ENCODE assay signal across 9 cellular contexts in genomic region chr6:39113788-39114187, GRCh38. TPM values are rescaled to one million over a fixed set of nuclear protein-coding genes. Genes with fewer than 3 reads are reported as not detected.
DNase-seq lines count a peak whose midpoint lies in the region; ATAC-seq, FAIRE-seq and TF ChIP-seq lines count a peak whose summit lies in the region.
"Had no signal": no experiment of that assay in that cellular context is flagged by ENCODE, and none has a peak within 500 bp of the region (broad histone marks: within the 10 kb centered on the region; RNA-seq: fewer than 3 reads in every experiment).

No MANE protein-coding gene starts in this region.

- DNase-seq in A549 (ENCODE audit: low read depth in 1 of 2, low spot score in 1 of 2): no peak
- DNase-seq in HAP-1 (ENCODE audit: low spot score in 2 of 2): no peak
- DNase-seq in activated naive CD8-positive, alpha-beta T cell treated with anti-CD3 and anti-CD28 coated beads, Interleukin-2, amount 10 ng/mL, durations not matched to agents 7 days and 5 days: no peak
- DNase-seq in memory B cell (ENCODE audit: low spot score in 2 of 2): no peak
- no peak for DNase-seq in hippocampal formation (lab: John Stamatoyannopoulos, UW)
- DNase-seq in HPDE6-E6E7 (ENCODE audit: extremely low spot score): no peak
- no peak for DNase-seq in iPS-NIHi11 (ENCODE audit: low spot score)

- no peaks in the 10 kb centered on the region for H3K9me3 Mint-ChIP-seq in activated naive CD8-positive, alpha-beta T cell treated with anti-CD3 and anti-CD28 coated beads, Interleukin-2, amount 10 ng/mL, durations not matched to agents 7 days and 5 days
- H3K9me3 Mint-ChIP-seq in memory B cell: no peaks in the 10 kb centered on the region

- TF ChIP-seq POLR2A in A549 (IDR thresholded peaks at IDR 0.05; ENCODE audit: low read length): no peak

- no peaks in the 10 kb centered on the region for H3K9me3 ChIP-seq in A549
- H3K9me3 ChIP-seq in HAP-1: no peaks in the 10 kb centered on the region

- H3K27ac Mint-ChIP-seq in activated naive CD8-positive, alpha-beta T cell treated with anti-CD3 and anti-CD28 coated beads, Interleukin-2, amount 10 ng/mL, durations not matched to agents 7 days and 5 days: peak overlapping the region; percentile 96
- peak overlapping the region; percentile 91 for H3K27ac Mint-ChIP-seq in memory B cell

- H3K4me3 Mint-ChIP-seq in activated naive CD8-positive, alpha-beta T cell treated with anti-CD3 and anti-CD28 coated beads, Interleukin-2, amount 10 ng/mL, durations not matched to agents 7 days and 5 days: peak overlapping the region; percentile 91
- H3K4me3 Mint-ChIP-seq in memory B cell: peak overlapping the region; percentile 84

- H3K27me3 Mint-ChIP-seq in activated naive CD8-positive, alpha-beta T cell treated with anti-CD3 and anti-CD28 coated beads, Interleukin-2, amount 10 ng/mL, durations not matched to agents 7 days and 5 days: no peaks in the 10 kb centered on the region
- no peaks in the 10 kb centered on the region for H3K27me3 Mint-ChIP-seq in memory B cell

- H3K36me3 ChIP-seq in HAP-1 (replicated peaks): peaks cover 3% of the 10 kb centered on the region; the same call in 1 of the 2 replicates

- TF ChIP-seq EP300 in A549 (IDR thresholded peaks at IDR 0.05): no peak

- peak overlapping the region; percentile 63 for H3K4me3 ChIP-seq in A549
- peak overlapping the region; percentile 49; the same call in 1 of the 2 replicates for H3K4me3 ChIP-seq in HAP-1

- no peak for FAIRE-seq in A549 (lab: Jason Lieb, UNC)
- FAIRE-seq: bronchial epithelial cell had no signal

- peaks cover 40% of the 10 kb centered on the region for H3K4me1 Mint-ChIP-seq in activated naive CD8-positive, alpha-beta T cell treated with anti-CD3 and anti-CD28 coated beads, Interleukin-2, amount 10 ng/mL, durations not matched to agents 7 days and 5 days
- H3K4me1 Mint-ChIP-seq in memory B cell: peaks cover 19% of the 10 kb centered on the region

- H3K36me3 Mint-ChIP-seq in activated naive CD8-positive, alpha-beta T cell treated with anti-CD3 and anti-CD28 coated beads, Interleukin-2, amount 10 ng/mL, durations not matched to agents 7 days and 5 days: peaks cover 6% of the 10 kb centered on the region
- H3K36me3 Mint-ChIP-seq in memory B cell: peaks cover 6% of the 10 kb centered on the region

- peak overlapping the region; percentile 94 for H3K4me2 ChIP-seq in A549

- TF ChIP-seq RAD21 in A549 (conservative IDR thresholded peaks at IDR 0.05 in 1 of 2, IDR thresholded peaks at IDR 0.05 in 1 of 2): no peak

- POLR2A ChIA-PET in A549 (lab: Yijun Ruan, JAX): no interaction called here
- POLR2A ChIA-PET in activated naive CD8-positive, alpha-beta T cell treated with anti-CD3 and anti-CD28 coated beads, Interleukin-2, amount 10 ng/mL, durations not matched to agents 7 days and 5 days (lab: Charles Lee): interaction anchor here (0.9 to 2.2 kb wide), 4 partner anchors 11 to 237 kb away, joined by 4 to 7 read pairs (median 5); partner anchors contain the start of gene KCNK5

- CTCF ChIA-PET in A549 (lab: Yijun Ruan, JAX): interaction anchor here (0.6 to 1.6 kb wide), 2 partner anchors 53 to 324 kb away, joined by 3 read pairs; no protein-coding TSS in a partner anchor

- in situ Hi-C loops in HAP-1 (cut with MboI; ENCODE audit: low sequenced_read_pairs): no loop called here

- peak overlapping the region in 1 of 2 experiments; percentile 96; a peak in 2 of 6 replicates for H3K27ac ChIP-seq in A549

- peaks cover 10% of the 10 kb centered on the region for H3K4me1 ChIP-seq in A549
- peaks cover 9% of the 10 kb centered on the region for H3K4me1 ChIP-seq in HAP-1

- WGBS in A549 (ENCODE audit: missing lambda C conversion rate): 95% methylated on average over 1 of the region's 1 CpG

- TF ChIP-seq CTCF in A549 (IDR thresholded peaks at IDR 0.05): no peak

- H3K27me3 ChIP-seq in HAP-1 (ENCODE audit: low read depth): no peaks in the 10 kb centered on the region

- ATAC-seq in A549 (no peak), memory B cell (ENCODE audit: low read depth) (no peak), HG03469 (IDR thresholded peaks at IDR 0.05; ENCODE audit: unreplicated experiment) (no peak)
- no peak for ATAC-seq in activated naive CD8-positive, alpha-beta T cell treated with anti-CD3 and anti-CD28 coated beads, Interleukin-2, amount 10 ng/mL, durations not matched to agents 7 days and 5 days (ENCODE audit: low read depth)

TF ChIP-seq in A549, 52 proteins besides CTCF, POLR2A, EP300 and RAD21:
- TF ChIP-seq SMC3 (IDR thresholded peaks at IDR 0.05): no peak
- TF ChIP-seq BCL3 (IDR thresholded peaks at IDR 0.05): no peak
- no peak for TF ChIP-seq CBX8 (IDR thresholded peaks at IDR 0.05)
- TF ChIP-seq CEBPB (IDR thresholded peaks at IDR 0.05): peak; percentile 21 to 45; a peak in 2 of 4 replicates

RNA-seq across cellular contexts. Expression of gene SAYSD1, which starts 1.2 kb away (rescaled TPM):
- 12.5 and 15.6 TPM in 2 replicates for polyA plus RNA-seq in A549 (2011; rRNA removed)
- 6.5 and 6.6 TPM in 2 replicates for polyA plus RNA-seq in A549 (2012; cell fraction: cytosol; rRNA removed)
- 2.8 and 5.4 TPM in 2 replicates for polyA plus RNA-seq in A549 (2012; cell fraction: nucleus; rRNA removed)
- polyA plus RNA-seq in A549 (2017; fragmentation: RNase III; extraction: RNeasy Plus Mini Kit Qiagen cat#74134 plus additional on column Dnase treatment): 7.3 to 8.1 TPM (median 8.0 TPM) in 3 replicates
- 9.0 and 10.4 TPM in 2 replicates for polyA minus RNA-seq in A549 (2011; rRNA and poly(A)+ RNA removed)
- total RNA-seq in activated naive CD8-positive, alpha-beta T cell treated with anti-CD3 and anti-CD28 coated beads, Interleukin-2, amount 10 ng/mL, durations not matched to agents 7 days and 5 days: 10 to 100 TPM; 13.4 to 14.2 TPM
